In the genomic region with DNA sequence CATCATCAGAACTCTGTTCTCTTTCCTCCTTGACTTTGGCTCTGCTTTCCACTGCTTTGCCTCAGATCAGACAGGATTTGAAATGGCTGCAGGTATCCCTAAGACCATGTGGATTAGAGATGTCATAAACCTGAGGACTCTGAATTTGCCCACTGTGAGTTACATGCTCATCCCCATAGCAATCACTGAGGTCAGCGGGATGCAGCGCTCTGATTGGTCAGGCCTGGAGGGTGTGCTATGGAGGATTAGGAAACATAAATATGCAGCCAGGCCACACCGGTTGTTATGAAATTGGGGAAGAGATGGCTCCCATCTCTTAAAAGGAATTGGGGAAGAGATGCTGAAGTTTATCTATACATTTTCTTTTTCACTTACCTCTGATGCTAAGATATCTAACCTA, we compare ENCODE assay signal across 9 cellular contexts.
A peak's percentile ranks its signal among the peaks of the same experiment; 100 is the strongest.
DNase-seq lines count a peak whose midpoint lies in the region; ATAC-seq, FAIRE-seq and TF ChIP-seq lines count a peak whose summit lies in the region.
"Had no signal": no experiment of that assay in that cellular context is flagged by ENCODE, and none has a peak within 500 bp of the region (broad histone marks: within the 10 kb centered on the region; RNA-seq: fewer than 3 reads in every experiment).

No MANE protein-coding gene starts in this region.

- no peak overlapping the region for H3K27ac ChIP-seq in OCI-LY3 (ENCODE audit: low read length)
- H3K27ac ChIP-seq: KMS-11 had no signal

- peak overlapping the region; percentile 26 for H2AFZ ChIP-seq in OCI-LY3 (ENCODE audit: low read depth, low read length)

- ATAC-seq in HG03060 (IDR thresholded peaks at IDR 0.05; ENCODE audit: low read depth, unreplicated experiment) (peak; percentile 96), left colon (peak; percentile 48)

- no peaks in the 10 kb centered on the region for H3K9me3 ChIP-seq in OCI-LY3 (ENCODE audit: insufficient read depth, low read length)

- peak; percentile 64 for DNase-seq in DMS53 treated with DMSO at 0.1 percent for 48 hours (lab: John Stamatoyannopoulos, UW; ENCODE audit: unreplicated experiment)
- no peak for DNase-seq in GM19239 (ENCODE audit: insufficient read length, low spot score)
- peak; percentile 53 for DNase-seq in astrocyte of the hippocampus (ENCODE audit: low read depth, low spot score)
- peak in 1 of 2 donors; percentile 39 for DNase-seq in left colon
- DNase-seq in HPDE6-E6E7 (ENCODE audit: extremely low spot score) = no peak
- no peak for DNase-seq in central memory CD4-positive, alpha-beta T cell

- no peak overlapping the region for H3K9ac ChIP-seq in OCI-LY3 (ENCODE audit: low read length)
- H3K9ac ChIP-seq: KMS-11 had no signal

- peak; percentile 66 for FAIRE-seq in GM19239 (lab: Jason Lieb, UNC)

- no peak overlapping the region for H3K4me3 ChIP-seq in OCI-LY3 (ENCODE audit: low read length)

- no peak for TF ChIP-seq CTCF in OCI-LY3 (IDR thresholded peaks at IDR 0.05; ENCODE audit: low read depth, low read length)

- no peaks in the 10 kb centered on the region for H3K36me3 ChIP-seq in OCI-LY3 (replicated peaks; ENCODE audit: low read depth, low read length)

- no peak overlapping the region for H3K4me2 ChIP-seq in OCI-LY3 (ENCODE audit: low read length)
- H3K4me2 ChIP-seq: KMS-11 had no signal

- no peaks in the 10 kb centered on the region for H3K27me3 ChIP-seq in OCI-LY3 (ENCODE audit: low read depth, low read length)

- intact Hi-C loops in left colon (cut with DNase I, micrococcal nuclease) = no loop called here

- no peaks in the 10 kb centered on the region for H3K79me2 ChIP-seq in OCI-LY3 (ENCODE audit: low read length)

- H3K4me1 ChIP-seq in OCI-LY3 (ENCODE audit: low read length) = no peaks in the 10 kb centered on the region

- no peaks in the 10 kb centered on the region for H4K20me1 ChIP-seq in OCI-LY3 (ENCODE audit: insufficient read depth, low read length)

Comparison
In these comparisons a context has a peak if more than half of its experiments do, and no peak if none do; other contexts are left out.
1. DNase-seq: peak in DMS53 treated with DMSO at 0.1 percent for 48 hours (single experiment) and astrocyte of the hippocampus (single experiment); none in GM19239 (single experiment), HPDE6-E6E7 (single experiment) and central memory CD4-positive, alpha-beta T cell (single experiment).